In the genomic region with DNA sequence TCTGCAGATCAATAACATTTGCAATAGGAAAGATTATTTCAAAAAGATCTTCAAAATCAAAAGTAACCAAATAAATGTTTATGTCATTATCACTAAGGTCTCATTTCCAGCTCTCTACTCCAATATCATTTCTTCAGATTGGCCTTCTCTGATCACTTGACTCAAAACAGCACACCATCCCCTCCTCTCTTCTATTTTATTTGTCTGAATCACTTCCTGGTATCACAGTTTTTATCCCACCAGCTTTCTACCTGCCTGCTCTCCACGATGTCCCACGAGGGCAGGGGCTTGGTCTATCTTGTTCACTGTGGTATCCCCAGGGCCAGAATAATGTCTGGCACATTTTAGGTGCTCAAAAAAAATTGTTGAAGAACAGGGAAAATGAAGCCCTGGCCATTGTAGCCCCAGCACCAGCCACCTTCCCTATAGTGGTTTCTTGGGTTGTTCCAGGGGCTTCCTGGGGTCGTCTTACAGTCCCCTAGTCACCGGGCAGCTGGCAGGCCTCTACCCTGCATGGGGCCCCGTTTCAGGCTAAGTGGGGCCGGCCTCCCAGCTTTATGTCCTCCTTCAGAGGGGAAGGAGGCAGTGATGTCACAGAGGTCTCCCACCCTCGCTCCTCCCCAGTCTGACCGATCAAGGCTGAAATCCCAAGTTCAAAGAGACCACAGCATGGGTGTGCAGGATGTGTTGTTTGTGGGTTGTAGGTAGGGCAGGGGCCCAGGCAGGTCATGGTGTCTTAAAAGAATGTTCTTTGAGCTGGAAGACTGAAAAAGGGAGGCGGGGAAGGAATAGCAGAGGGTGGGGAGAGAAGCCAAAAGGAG, we compare ENCODE assay signal across 15 cellular contexts. TPM values are rescaled to one million over a fixed set of nuclear protein-coding genes. Genes with fewer than 3 reads are reported as not detected.
DNase-seq lines count a peak whose midpoint lies in the region; ATAC-seq and TF ChIP-seq lines count a peak whose summit lies in the region.
"Had no signal": no experiment of that assay in that cellular context is flagged by ENCODE, and none has a peak within 500 bp of the region (broad histone marks: within the 10 kb centered on the region; RNA-seq: fewer than 3 reads in every experiment).

No MANE protein-coding gene starts in this region.

- no peak overlapping the region for H3K4me2 ChIP-seq in hepatocyte

- peak overlapping the region; percentile 40 for H3K4me3 Mint-ChIP-seq in activated CD4-positive, alpha-beta T cell treated with anti-CD3 and anti-CD28 coated beads for 36 hours
- no peak overlapping the region for H3K4me3 Mint-ChIP-seq in activated CD4-positive, alpha-beta memory T cell treated with anti-CD3 and anti-CD28 coated beads for 36 hours

- H3K27me3 Mint-ChIP-seq in activated CD4-positive, alpha-beta T cell treated with anti-CD3 and anti-CD28 coated beads for 36 hours, result peaks cover 13% of the 10 kb centered on the region
- peaks cover 17% of the 10 kb centered on the region for H3K27me3 Mint-ChIP-seq in activated CD4-positive, alpha-beta memory T cell treated with anti-CD3 and anti-CD28 coated beads for 36 hours

- no peaks in the 10 kb centered on the region for H3K36me3 Mint-ChIP-seq in activated CD4-positive, alpha-beta T cell treated with anti-CD3 and anti-CD28 coated beads for 36 hours (ENCODE audit: low read depth)
- H3K36me3 Mint-ChIP-seq in activated CD4-positive, alpha-beta memory T cell treated with anti-CD3 and anti-CD28 coated beads for 36 hours, result no peaks in the 10 kb centered on the region

- ATAC-seq in activated CD4-positive, alpha-beta T cell treated with anti-CD3 and anti-CD28 coated beads for 36 hours, result peak; percentile 71
- ATAC-seq in GM21786 (IDR thresholded peaks at IDR 0.05; ENCODE audit: unreplicated experiment) (no peak), left lung (no peak)

- H3K27ac ChIP-seq in hepatocyte (peak overlapping the region; percentile 79), spleen (no peak overlapping the region), left lung (no peak overlapping the region)
- H3K27ac ChIP-seq: ascending aorta, neutrophil, VCaP had no signal

- intact Hi-C loops in activated CD4-positive, alpha-beta T cell treated with anti-CD3 and anti-CD28 coated beads for 36 hours (cut with DNase I, micrococcal nuclease), result no loop called here
- intact Hi-C loops in activated CD4-positive, alpha-beta memory T cell treated with anti-CD3 and anti-CD28 coated beads for 36 hours (cut with micrococcal nuclease), result no loop called here
- intact Hi-C loops in spleen (cut with DNase I; ENCODE audit: low total_unique reads) (no loop called here), left lung (cut with DNase I) (no loop called here)

- DNase-seq in activated CD4-positive, alpha-beta T cell treated with anti-CD3 and anti-CD28 coated beads for 36 hours, result peak; percentile 47
- DNase-seq in activated CD4-positive, alpha-beta T cell treated with anti-CD3 and anti-CD28 coated beads for 1 hour, result no peak
- DNase-seq in activated CD4-positive, alpha-beta memory T cell treated with anti-CD3 and anti-CD28 coated beads for 36 hours, result peak; percentile 57
- no peak for DNase-seq in hepatocyte (ENCODE audit: low spot score)
- DNase-seq in spleen, result peak; percentile 29
- no peak for DNase-seq in left lung
- no peak for DNase-seq in UCSD-AML1 (lab: John Stamatoyannopoulos, UW; ENCODE audit: unreplicated experiment)
- DNase-seq: erythroblast; GDM1; OCI-M1; stimulated activated CD4-positive, alpha-beta T cell treated with anti-CD3 and anti-CD28 coated beads, Interleukin-2, amount 100 ng/mL, for 48 hours had no signal

- no peaks in the 10 kb centered on the region for H4K20me1 ChIP-seq in hepatocyte (ENCODE audit: insufficient read depth, poor library complexity, severe bottlenecking)

- H3K36me3 ChIP-seq in hepatocyte (replicated peaks; ENCODE audit: insufficient read depth, low read depth) (no peaks in the 10 kb centered on the region), spleen (no peaks in the 10 kb centered on the region), left lung (no peaks in the 10 kb centered on the region)
- H3K36me3 ChIP-seq: ascending aorta, neutrophil had no signal

- peaks cover 45% of the 10 kb centered on the region for H3K4me1 Mint-ChIP-seq in activated CD4-positive, alpha-beta T cell treated with anti-CD3 and anti-CD28 coated beads for 36 hours
- peaks cover 36% of the 10 kb centered on the region for H3K4me1 Mint-ChIP-seq in activated CD4-positive, alpha-beta memory T cell treated with anti-CD3 and anti-CD28 coated beads for 36 hours (ENCODE audit: low read depth)

- no peak overlapping the region for H2AFZ ChIP-seq in hepatocyte

- H3K4me1 ChIP-seq in hepatocyte (ENCODE audit: insufficient read depth) (peaks cover 10% of the 10 kb centered on the region), spleen (peaks cover 0 to 9% (median 0%) of the 10 kb centered on the region in 6 donors), left lung (no peaks in the 10 kb centered on the region)
- H3K4me1 ChIP-seq: ascending aorta had no signal

- no peak for TF ChIP-seq POLR2A in spleen (IDR thresholded peaks at IDR 0.05)

- peak overlapping the region; percentile 70 for H3K27ac Mint-ChIP-seq in activated CD4-positive, alpha-beta T cell treated with anti-CD3 and anti-CD28 coated beads for 36 hours
- H3K27ac Mint-ChIP-seq in activated CD4-positive, alpha-beta memory T cell treated with anti-CD3 and anti-CD28 coated beads for 36 hours, result peak overlapping the region; percentile 40

- H3K9me3 Mint-ChIP-seq in activated CD4-positive, alpha-beta T cell treated with anti-CD3 and anti-CD28 coated beads for 36 hours (ENCODE audit: low read depth), result no peaks in the 10 kb centered on the region
- no peaks in the 10 kb centered on the region for H3K9me3 Mint-ChIP-seq in activated CD4-positive, alpha-beta memory T cell treated with anti-CD3 and anti-CD28 coated beads for 36 hours

- H3K4me3 ChIP-seq in hepatocyte (no peak overlapping the region), spleen (no peak overlapping the region), left lung (no peak overlapping the region)
- H3K4me3 ChIP-seq: ascending aorta had no signal

- POLR2A ChIA-PET in activated CD4-positive, alpha-beta T cell treated with anti-CD3 and anti-CD28 coated beads for 36 hours (lab: Charles Lee), result no interaction called here
- POLR2A ChIA-PET in activated CD4-positive, alpha-beta memory T cell treated with anti-CD3 and anti-CD28 coated beads for 36 hours (lab: Charles Lee), result no interaction called here

- CTCF ChIA-PET in activated CD4-positive, alpha-beta T cell treated with anti-CD3 and anti-CD28 coated beads for 36 hours (lab: Charles Lee), result interaction anchor here (0.6 to 1.0 kb wide), 3 partner anchors 10 to 132 kb away, joined by 3 read pairs; no protein-coding TSS in a partner anchor
- CTCF ChIA-PET in activated CD4-positive, alpha-beta memory T cell treated with anti-CD3 and anti-CD28 coated beads for 36 hours (lab: Charles Lee), result interaction anchor here (1.0 kb wide), 1 partner anchor 76 kb away, joined by 6 read pairs; no protein-coding TSS in a partner anchor

- no peaks in the 10 kb centered on the region for H3K9me2 ChIP-seq in hepatocyte (replicated peaks; ENCODE audit: insufficient read depth)

- no peaks in the 10 kb centered on the region for H3K79me2 ChIP-seq in hepatocyte

- TF ChIP-seq CTCF in hepatocyte (IDR thresholded peaks at IDR 0.05; ENCODE audit: poor library complexity) (no peak), spleen (IDR thresholded peaks at IDR 0.05 in 8 of 11, conservative IDR thresholded peaks at IDR 0.05 in 3 of 11) (no peak), left lung (IDR thresholded peaks at IDR 0.05) (no peak)

- WGBS in hepatocyte (ENCODE audit: low lambda C conversion rate, missing lambda C conversion rate), result 73% methylated on average over 9 of the region's 9 CpGs
- WGBS in spleen, 5 donors, result 33 to 50% (median 46%) methylated on average over 9 of the region's 9 CpGs

- no peaks in the 10 kb centered on the region for H3K27me3 ChIP-seq in hepatocyte
- peaks cover 0 to 9% (median 0%) of the 10 kb centered on the region in 7 donors for H3K27me3 ChIP-seq in spleen (replicated peaks in 1 of 7)
- H3K27me3 ChIP-seq in left lung, result peaks cover 0 to 18% of the 10 kb centered on the region in 2 donors
- H3K27me3 ChIP-seq: ascending aorta, neutrophil had no signal

- H3K9me3 ChIP-seq in hepatocyte (ENCODE audit: low read depth), result no peaks in the 10 kb centered on the region
- H3K9me3 ChIP-seq in spleen, result no peaks in the 10 kb centered on the region
- H3K9me3 ChIP-seq in left lung, result no peaks in the 10 kb centered on the region
- H3K9me3 ChIP-seq: ascending aorta, neutrophil had no signal

RNA-seq across cellular contexts. Expression of a gene that starts 3.5 kb away (rescaled TPM):
- total RNA-seq in activated CD4-positive, alpha-beta T cell treated with anti-CD3 and anti-CD28 coated beads for 36 hours, result not detected
- not detected for total RNA-seq in activated CD4-positive, alpha-beta memory T cell treated with anti-CD3 and anti-CD28 coated beads for 36 hours
- total RNA-seq in hepatocyte, result not detected in 2 replicates
- 0.51 TPM in 1 of 2 replicates, not detected in the other for polyA plus RNA-seq in hepatocyte
- total RNA-seq in spleen, result under 1 TPM in 3 of 7 donors, not detected in 4; 0.32 to 0.76 (median 0.46) TPM
- under 1 TPM; 0.03 to 0.29 (median 0.09) TPM for polyA plus RNA-seq in spleen
- total RNA-seq in left lung, result not detected
- total RNA-seq: ascending aorta had no signal

RNA-seq across cellular contexts. Expression of a gene that starts 47.5 kb away (rescaled TPM):
- not detected for total RNA-seq in activated CD4-positive, alpha-beta T cell treated with anti-CD3 and anti-CD28 coated beads for 36 hours
- total RNA-seq in activated CD4-positive, alpha-beta memory T cell treated with anti-CD3 and anti-CD28 coated beads for 36 hours, result not detected
- total RNA-seq in hepatocyte, result not detected in 2 replicates
- polyA plus RNA-seq in hepatocyte, result not detected in 2 replicates
- total RNA-seq in spleen, result not detected
- polyA plus RNA-seq in spleen, result not detected
- not detected for total RNA-seq in left lung
- total RNA-seq: ascending aorta had no signal

Comparison
In these comparisons a context has a peak if more than half of its experiments do, and no peak if none do; other contexts are left out.
1. DNase-seq: peak in activated CD4-positive, alpha-beta T cell treated with anti-CD3 and anti-CD28 coated beads for 36 hours (single experiment), activated CD4-positive, alpha-beta memory T cell treated with anti-CD3 and anti-CD28 coated beads for 36 hours (single experiment) and spleen (single experiment); none in activated CD4-positive, alpha-beta T cell treated with anti-CD3 and anti-CD28 coated beads for 1 hour (single experiment), hepatocyte (single experiment), left lung (0 of 2) and UCSD-AML1 (single experiment).